Comparison of ENCODE assay signal across 25 cellular contexts in the genomic region with DNA sequence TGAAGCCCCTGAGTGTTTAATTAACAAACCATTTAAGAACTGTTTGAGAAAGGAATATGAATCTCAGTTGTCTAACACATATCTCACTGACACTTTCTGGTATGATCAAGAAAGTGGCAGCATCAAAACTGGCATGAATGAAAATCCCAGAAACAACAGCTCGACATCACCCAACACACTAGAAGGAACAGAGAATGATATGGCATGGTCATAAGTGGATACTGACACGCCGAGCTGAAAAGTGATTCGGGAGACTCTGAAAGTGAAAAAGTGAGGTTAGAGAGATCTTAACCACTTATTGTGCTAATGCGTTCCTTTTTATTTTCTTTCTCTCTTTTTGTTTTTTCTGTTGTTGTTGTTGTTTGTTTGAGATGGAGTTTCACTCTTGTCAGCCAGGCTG.
"Had no signal": no experiment of that assay in that cellular context is flagged by ENCODE, and none has a peak within 500 bp of the region (broad histone marks: within the 10 kb centered on the region; RNA-seq: fewer than 3 reads in every experiment).

No MANE protein-coding gene starts in this region.

- ATAC-seq: activated CD8-positive, alpha-beta T cell treated with anti-CD3 and anti-CD28 coated beads for 36 hours; left ventricle myocardium superior; right lobe of liver; stimulated activated effector memory CD8-positive, alpha-beta T cell treated with anti-CD3 and anti-CD28 coated beads, Interleukin-12 subunit alpha, Interleukin-12 subunit beta, amount 100 ng/mL, for 72 hours; stimulated activated naive CD8-positive, alpha-beta T cell treated with anti-CD3 and anti-CD28 coated beads, Interleukin-15, amount 100 ng/mL, for 72 hours had no signal

- FAIRE-seq: astrocyte had no signal

- H3K36me3 Mint-ChIP-seq: activated naive CD8-positive, alpha-beta T cell treated with anti-CD3 and anti-CD28 coated beads for 36 hours; stimulated activated effector memory CD8-positive, alpha-beta T cell treated with anti-CD3 and anti-CD28 coated beads, Interleukin-12 subunit alpha, Interleukin-12 subunit beta, amount 100 ng/mL, for 72 hours had no signal

- H3K4me3 Mint-ChIP-seq: activated CD4-positive, alpha-beta T cell treated with anti-CD3 and anti-CD28 coated beads, Interleukin-2, amount 10 ng/mL, durations not matched to agents 7 days and 5 days; activated CD8-positive, alpha-beta T cell treated with anti-CD3 and anti-CD28 coated beads for 36 hours; activated naive CD8-positive, alpha-beta T cell treated with anti-CD3 and anti-CD28 coated beads for 36 hours; activated T-helper 1 cell treated with anti-CD3 and anti-CD28 coated beads, Interleukin-12 subunit alpha, Interleukin-12 subunit beta, Interleukin-2, Interleukin-4 antibody, amounts not matched to agents 30 ng/mL and 10 ng/mL and 1 ng/mL, durations not matched to agents 14 hours and 24 hours and 36 hours; nephron; stimulated activated effector memory CD8-positive, alpha-beta T cell treated with anti-CD3 and anti-CD28 coated beads, Interleukin-12 subunit alpha, Interleukin-12 subunit beta, amount 100 ng/mL, for 72 hours; stimulated activated naive CD8-positive, alpha-beta T cell treated with anti-CD3 and anti-CD28 coated beads, Interleukin-15, amount 100 ng/mL, for 72 hours; T-helper 2 cell treated with Interferon-gamma antibody and Interleukin-4, amounts not matched to agents 5 μg/mL and 100 μg/mL, for 36 hours had no signal

- H3K4me3 ChIP-seq: right lobe of liver, skin epidermis, tibial artery had no signal

- H3K27me3 ChIP-seq: right lobe of liver, tibial artery had no signal

- H3K27ac ChIP-seq: right lobe of liver, skin epidermis, tibial artery, VCaP had no signal

- H3K9me3 ChIP-seq: right lobe of liver, tibial artery had no signal

- H3K4me1 ChIP-seq: right lobe of liver had no signal

- DNase-seq: activated CD4-positive, alpha-beta T cell treated with anti-CD3 and anti-CD28 coated beads, Interleukin-2, amount 10 ng/mL, durations not matched to agents 7 days and 5 days; activated CD4-positive, CD25-positive, alpha-beta regulatory T cell treated with anti-CD3 and anti-CD28 coated beads, Interleukin-2, amount 50 U/mL, for 72 hours; activated CD8-positive, alpha-beta T cell treated with anti-CD3 and anti-CD28 coated beads for 36 hours; activated gamma-delta T cell treated with Interleukin-2 at 50 U/mL for 16 hours; activated naive CD8-positive, alpha-beta T cell treated with anti-CD3 and anti-CD28 coated beads for 36 hours; central memory CD4-positive, alpha-beta T cell; dermis blood vessel endothelial cell; effector CD8-positive, alpha-beta T cell; foreskin melanocyte; hippocampal formation; left ventricle myocardium superior; mammary epithelial cell; midbrain; nucleus accumbens; right lobe of liver; stimulated activated CD4-positive, alpha-beta T cell treated with anti-CD3 and anti-CD28 coated beads, Interleukin-2, amount 100 ng/mL, for 24 hours; stimulated activated naive CD8-positive, alpha-beta T cell treated with anti-CD3 and anti-CD28 coated beads, Interleukin-15, amount 100 ng/mL, for 72 hours; tibial artery had no signal

- H3K27ac Mint-ChIP-seq: activated CD4-positive, alpha-beta T cell treated with anti-CD3 and anti-CD28 coated beads, Interleukin-2, amount 10 ng/mL, durations not matched to agents 7 days and 5 days; activated CD8-positive, alpha-beta T cell treated with anti-CD3 and anti-CD28 coated beads for 36 hours; activated naive CD8-positive, alpha-beta T cell treated with anti-CD3 and anti-CD28 coated beads for 36 hours; activated T-helper 1 cell treated with anti-CD3 and anti-CD28 coated beads, Interleukin-12 subunit alpha, Interleukin-12 subunit beta, Interleukin-2, Interleukin-4 antibody, amounts not matched to agents 30 ng/mL and 10 ng/mL and 1 ng/mL, durations not matched to agents 14 hours and 24 hours and 36 hours; nephron; stimulated activated effector memory CD8-positive, alpha-beta T cell treated with anti-CD3 and anti-CD28 coated beads, Interleukin-12 subunit alpha, Interleukin-12 subunit beta, amount 100 ng/mL, for 72 hours; stimulated activated naive CD8-positive, alpha-beta T cell treated with anti-CD3 and anti-CD28 coated beads, Interleukin-15, amount 100 ng/mL, for 72 hours; T-helper 2 cell treated with Interferon-gamma antibody and Interleukin-4, amounts not matched to agents 5 μg/mL and 100 μg/mL, for 36 hours had no signal

- H3K9me3 Mint-ChIP-seq: activated CD4-positive, alpha-beta T cell treated with anti-CD3 and anti-CD28 coated beads, Interleukin-2, amount 10 ng/mL, durations not matched to agents 7 days and 5 days; activated CD8-positive, alpha-beta T cell treated with anti-CD3 and anti-CD28 coated beads for 36 hours; activated naive CD8-positive, alpha-beta T cell treated with anti-CD3 and anti-CD28 coated beads for 36 hours; activated T-helper 1 cell treated with anti-CD3 and anti-CD28 coated beads, Interleukin-12 subunit alpha, Interleukin-12 subunit beta, Interleukin-2, Interleukin-4 antibody, amounts not matched to agents 30 ng/mL and 10 ng/mL and 1 ng/mL, durations not matched to agents 14 hours and 24 hours and 36 hours; nephron; stimulated activated effector memory CD8-positive, alpha-beta T cell treated with anti-CD3 and anti-CD28 coated beads, Interleukin-12 subunit alpha, Interleukin-12 subunit beta, amount 100 ng/mL, for 72 hours; stimulated activated naive CD8-positive, alpha-beta T cell treated with anti-CD3 and anti-CD28 coated beads, Interleukin-15, amount 100 ng/mL, for 72 hours; T-helper 2 cell treated with Interferon-gamma antibody and Interleukin-4, amounts not matched to agents 5 μg/mL and 100 μg/mL, for 36 hours had no signal

- H3K36me3 ChIP-seq: right lobe of liver had no signal
